In genomic region chr12:56333679-56334489, GRCh38 we compare ENCODE assay signal across 1 cellular context.
A peak's percentile ranks its signal among the peaks of the same experiment; 100 is the strongest.
TF ChIP-seq lines count a peak whose summit lies in the region.

Gene PAN2 (minus strand): TSS chr12:56334000. CDS start chr12:56333094, 906 bp downstream.

TF ChIP-seq in GM12878, 131 proteins besides CTCF, POLR2A, EP300 and RAD21 (continued from another document and continues in another):
- TF ChIP-seq, protein P1, sequence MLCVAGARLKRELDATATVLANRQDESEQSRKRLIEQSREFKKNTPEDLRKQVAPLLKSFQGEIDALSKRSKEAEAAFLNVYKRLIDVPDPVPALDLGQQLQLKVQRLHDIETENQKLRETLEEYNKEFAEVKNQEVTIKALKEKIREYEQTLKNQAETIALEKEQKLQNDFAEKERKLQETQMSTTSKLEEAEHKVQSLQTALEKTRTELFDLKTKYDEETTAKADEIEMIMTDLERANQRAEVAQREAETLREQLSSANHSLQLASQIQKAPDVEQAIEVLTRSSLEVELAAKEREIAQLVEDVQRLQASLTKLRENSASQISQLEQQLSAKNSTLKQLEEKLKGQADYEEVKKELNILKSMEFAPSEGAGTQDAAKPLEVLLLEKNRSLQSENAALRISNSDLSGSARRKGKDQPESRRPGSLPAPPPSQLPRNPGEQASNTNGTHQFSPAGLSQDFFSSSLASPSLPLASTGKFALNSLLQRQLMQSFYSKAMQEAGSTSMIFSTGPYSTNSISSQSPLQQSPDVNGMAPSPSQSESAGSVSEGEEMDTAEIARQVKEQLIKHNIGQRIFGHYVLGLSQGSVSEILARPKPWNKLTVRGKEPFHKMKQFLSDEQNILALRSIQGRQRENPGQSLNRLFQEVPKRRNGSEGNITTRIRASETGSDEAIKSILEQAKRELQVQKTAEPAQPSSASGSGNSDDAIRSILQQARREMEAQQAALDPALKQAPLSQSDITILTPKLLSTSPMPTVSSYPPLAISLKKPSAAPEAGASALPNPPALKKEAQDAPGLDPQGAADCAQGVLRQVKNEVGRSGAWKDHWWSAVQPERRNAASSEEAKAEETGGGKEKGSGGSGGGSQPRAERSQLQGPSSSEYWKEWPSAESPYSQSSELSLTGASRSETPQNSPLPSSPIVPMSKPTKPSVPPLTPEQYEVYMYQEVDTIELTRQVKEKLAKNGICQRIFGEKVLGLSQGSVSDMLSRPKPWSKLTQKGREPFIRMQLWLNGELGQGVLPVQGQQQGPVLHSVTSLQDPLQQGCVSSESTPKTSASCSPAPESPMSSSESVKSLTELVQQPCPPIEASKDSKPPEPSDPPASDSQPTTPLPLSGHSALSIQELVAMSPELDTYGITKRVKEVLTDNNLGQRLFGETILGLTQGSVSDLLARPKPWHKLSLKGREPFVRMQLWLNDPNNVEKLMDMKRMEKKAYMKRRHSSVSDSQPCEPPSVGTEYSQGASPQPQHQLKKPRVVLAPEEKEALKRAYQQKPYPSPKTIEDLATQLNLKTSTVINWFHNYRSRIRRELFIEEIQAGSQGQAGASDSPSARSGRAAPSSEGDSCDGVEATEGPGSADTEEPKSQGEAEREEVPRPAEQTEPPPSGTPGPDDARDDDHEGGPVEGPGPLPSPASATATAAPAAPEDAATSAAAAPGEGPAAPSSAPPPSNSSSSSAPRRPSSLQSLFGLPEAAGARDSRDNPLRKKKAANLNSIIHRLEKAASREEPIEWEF (IDR thresholded peaks at IDR 0.05; ENCODE audit: insufficient replicate concordance, low read depth, low read length): no peak
- TF ChIP-seq ZBTB40 (IDR thresholded peaks at IDR 0.05; ENCODE audit: borderline replicate concordance) (peak; percentile 68; the same call in 1 of the 2 replicates), FOXM1 (IDR thresholded peaks at IDR 0.05; ENCODE audit: low read depth, low read length) (no peak; the same call in none of the 2 replicates), EZH2 (IDR thresholded peaks at IDR 0.05; ENCODE audit: borderline replicate concordance, control insufficient read depth, low read depth, low read length) (no peak), DPF2 (IDR thresholded peaks at IDR 0.05) (0 out of 2 replicates have a peak, but pooled peaks have one; percentile 38), NFXL1 (IDR thresholded peaks at IDR 0.05; ENCODE audit: borderline replicate concordance) (no peak), GATAD2B (conservative IDR thresholded peaks at IDR 0.05; ENCODE audit: low read depth) (peak; percentile 59; the same call in 1 of the 2 replicates), ZNF622 (IDR thresholded peaks at IDR 0.05) (peak; percentile 66), SMAD5 (IDR thresholded peaks at IDR 0.05; ENCODE audit: low read depth) (peak; percentile 12; the same call in 1 of the 2 replicates), MXI1 (IDR thresholded peaks at IDR 0.05; ENCODE audit: low read depth, low read length) (no peak; the same call in 1 of the 2 replicates), NBN (IDR thresholded peaks at IDR 0.05) (peak; percentile 72; the same call in 1 of the 2 replicates), BCL11A (IDR thresholded peaks at IDR 0.05; ENCODE audit: low read depth, low read length) (no peak), CBX3 (IDR thresholded peaks at IDR 0.05; ENCODE audit: borderline replicate concordance, low read depth) (no peak), MEF2B (IDR thresholded peaks at IDR 0.05; ENCODE audit: partially characterized antibody, poor library complexity, severe bottlenecking) (peak; percentile 96), NFYA (IDR thresholded peaks at IDR 0.05; ENCODE audit: borderline replicate concordance, low read depth, low read length) (no peak), YY1 (IDR thresholded peaks at IDR 0.05; ENCODE audit: low read depth, low read length) (peak; percentile 73), NKRF (conservative IDR thresholded peaks at IDR 0.05) (peak; percentile 59; the same call in 1 of the 2 replicates), TCF7 (IDR thresholded peaks at IDR 0.05; ENCODE audit: borderline replicate concordance) (no peak), ZBTB33 (IDR thresholded peaks at IDR 0.05) (no peak), BMI1 (IDR thresholded peaks at IDR 0.05; ENCODE audit: borderline replicate concordance) (no peak), YBX1 (IDR thresholded peaks at IDR 0.05) (no peak), ESRRA (IDR thresholded peaks at IDR 0.05; ENCODE audit: low read length) (no peak), KDM1A (IDR thresholded peaks at IDR 0.05; ENCODE audit: borderline replicate concordance) (no peak), JUNB (IDR thresholded peaks at IDR 0.05) (no peak; the same call in 1 of the 2 replicates), NRF1 (conservative IDR thresholded peaks at IDR 0.05; ENCODE audit: low read depth, low read length) (0 out of 2 replicates have a peak, but pooled peaks have one; percentile 11), CHD2 (IDR thresholded peaks at IDR 0.05; ENCODE audit: borderline replicate concordance, low read depth, low read length) (peak; percentile 92), JUND (IDR thresholded peaks at IDR 0.05; ENCODE audit: low read depth, low read length) (peak; percentile 68; the same call in 1 of the 2 replicates), CBX5 (IDR thresholded peaks at IDR 0.05; ENCODE audit: low read depth) (no peak), RBBP5 (conservative IDR thresholded peaks at IDR 0.05) (no peak), ZNF217 (IDR thresholded peaks at IDR 0.05) (no peak; the same call in 1 of the 2 replicates), CREM (IDR thresholded peaks at IDR 0.05; ENCODE audit: low read depth) (peak; percentile 92), CREB1 (IDR thresholded peaks at IDR 0.05; ENCODE audit: low read depth) (peak; percentile 94), HDAC6 (IDR thresholded peaks at IDR 0.05; ENCODE audit: unreplicated experiment) (peak; percentile 53), ZNF384 (IDR thresholded peaks at IDR 0.05; ENCODE audit: borderline replicate concordance, low read depth, low read length) (no peak), ETV6 (conservative IDR thresholded peaks at IDR 0.05 in 1 of 2, IDR thresholded peaks at IDR 0.05 in 1 of 2; ENCODE audit: borderline replicate concordance in 1 of 2, low read depth in 1 of 2) (no peak; a peak in 1 of 4 replicates), SPI1 (IDR thresholded peaks at IDR 0.05; ENCODE audit: borderline replicate concordance, insufficient read depth, low read depth, low read length) (no peak; the same call in 1 of the 2 replicates), TBL1XR1 (IDR thresholded peaks at IDR 0.05; ENCODE audit: low read depth, low read length) (no peak; the same call in 1 of the 2 replicates), SREBF1 (IDR thresholded peaks at IDR 0.05; ENCODE audit: low read length) (no peak; the same call in 1 of the 2 replicates)
- TF ChIP-seq, protein P2, sequence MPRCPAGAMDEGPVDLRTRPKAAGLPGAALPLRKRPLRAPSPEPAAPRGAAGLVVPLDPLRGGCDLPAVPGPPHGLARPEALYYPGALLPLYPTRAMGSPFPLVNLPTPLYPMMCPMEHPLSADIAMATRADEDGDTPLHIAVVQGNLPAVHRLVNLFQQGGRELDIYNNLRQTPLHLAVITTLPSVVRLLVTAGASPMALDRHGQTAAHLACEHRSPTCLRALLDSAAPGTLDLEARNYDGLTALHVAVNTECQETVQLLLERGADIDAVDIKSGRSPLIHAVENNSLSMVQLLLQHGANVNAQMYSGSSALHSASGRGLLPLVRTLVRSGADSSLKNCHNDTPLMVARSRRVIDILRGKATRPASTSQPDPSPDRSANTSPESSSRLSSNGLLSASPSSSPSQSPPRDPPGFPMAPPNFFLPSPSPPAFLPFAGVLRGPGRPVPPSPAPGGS (IDR thresholded peaks at IDR 0.05; ENCODE audit: borderline replicate concordance, insufficient read depth, low read depth, low read length, poor library complexity, severe bottlenecking): peak; percentile 49
- TF ChIP-seq, protein P3, sequence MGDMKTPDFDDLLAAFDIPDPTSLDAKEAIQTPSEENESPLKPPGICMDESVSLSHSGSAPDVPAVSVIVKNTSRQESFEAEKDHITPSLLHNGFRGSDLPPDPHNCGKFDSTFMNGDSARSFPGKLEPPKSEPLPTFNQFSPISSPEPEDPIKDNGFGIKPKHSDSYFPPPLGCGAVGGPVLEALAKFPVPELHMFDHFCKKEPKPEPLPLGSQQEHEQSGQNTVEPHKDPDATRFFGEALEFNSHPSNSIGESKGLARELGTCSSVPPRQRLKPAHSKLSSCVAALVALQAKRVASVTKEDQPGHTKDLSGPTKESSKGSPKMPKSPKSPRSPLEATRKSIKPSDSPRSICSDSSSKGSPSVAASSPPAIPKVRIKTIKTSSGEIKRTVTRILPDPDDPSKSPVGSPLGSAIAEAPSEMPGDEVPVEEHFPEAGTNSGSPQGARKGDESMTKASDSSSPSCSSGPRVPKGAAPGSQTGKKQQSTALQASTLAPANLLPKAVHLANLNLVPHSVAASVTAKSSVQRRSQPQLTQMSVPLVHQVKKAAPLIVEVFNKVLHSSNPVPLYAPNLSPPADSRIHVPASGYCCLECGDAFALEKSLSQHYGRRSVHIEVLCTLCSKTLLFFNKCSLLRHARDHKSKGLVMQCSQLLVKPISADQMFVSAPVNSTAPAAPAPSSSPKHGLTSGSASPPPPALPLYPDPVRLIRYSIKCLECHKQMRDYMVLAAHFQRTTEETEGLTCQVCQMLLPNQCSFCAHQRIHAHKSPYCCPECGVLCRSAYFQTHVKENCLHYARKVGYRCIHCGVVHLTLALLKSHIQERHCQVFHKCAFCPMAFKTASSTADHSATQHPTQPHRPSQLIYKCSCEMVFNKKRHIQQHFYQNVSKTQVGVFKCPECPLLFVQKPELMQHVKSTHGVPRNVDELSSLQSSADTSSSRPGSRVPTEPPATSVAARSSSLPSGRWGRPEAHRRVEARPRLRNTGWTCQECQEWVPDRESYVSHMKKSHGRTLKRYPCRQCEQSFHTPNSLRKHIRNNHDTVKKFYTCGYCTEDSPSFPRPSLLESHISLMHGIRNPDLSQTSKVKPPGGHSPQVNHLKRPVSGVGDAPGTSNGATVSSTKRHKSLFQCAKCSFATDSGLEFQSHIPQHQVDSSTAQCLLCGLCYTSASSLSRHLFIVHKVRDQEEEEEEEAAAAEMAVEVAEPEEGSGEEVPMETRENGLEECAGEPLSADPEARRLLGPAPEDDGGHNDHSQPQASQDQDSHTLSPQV (IDR thresholded peaks at IDR 0.05): no peak
- TF ChIP-seq, protein P4, sequence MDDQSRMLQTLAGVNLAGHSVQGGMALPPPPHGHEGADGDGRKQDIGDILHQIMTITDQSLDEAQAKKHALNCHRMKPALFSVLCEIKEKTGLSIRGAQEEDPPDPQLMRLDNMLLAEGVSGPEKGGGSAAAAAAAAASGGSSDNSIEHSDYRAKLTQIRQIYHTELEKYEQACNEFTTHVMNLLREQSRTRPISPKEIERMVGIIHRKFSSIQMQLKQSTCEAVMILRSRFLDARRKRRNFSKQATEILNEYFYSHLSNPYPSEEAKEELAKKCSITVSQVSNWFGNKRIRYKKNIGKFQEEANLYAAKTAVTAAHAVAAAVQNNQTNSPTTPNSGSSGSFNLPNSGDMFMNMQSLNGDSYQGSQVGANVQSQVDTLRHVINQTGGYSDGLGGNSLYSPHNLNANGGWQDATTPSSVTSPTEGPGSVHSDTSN (IDR thresholded peaks at IDR 0.05; ENCODE audit: insufficient replicate concordance, low read depth, low read length): no peak
